In the genomic region with DNA sequence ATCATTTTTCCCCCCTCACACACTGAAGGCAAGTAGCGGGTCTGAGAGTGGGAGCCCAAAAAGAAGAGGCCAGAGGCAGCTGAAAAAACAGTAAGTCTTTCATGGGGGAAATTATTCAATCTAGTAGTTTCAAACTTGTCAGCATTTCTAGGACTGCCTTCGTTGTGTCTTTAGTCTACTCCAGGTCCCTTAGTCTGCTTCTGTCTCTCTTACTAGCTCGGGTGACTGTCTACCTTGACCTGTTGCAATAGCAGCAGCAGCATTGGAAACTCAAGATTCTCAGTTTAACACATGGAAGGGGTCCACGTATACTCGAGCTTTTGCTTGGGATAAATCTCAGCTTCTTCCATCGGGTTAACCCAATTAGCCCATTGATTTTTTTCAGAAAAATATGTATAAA, we compare ENCODE assay signal across 18 cellular contexts. TPM values are rescaled to one million over a fixed set of nuclear protein-coding genes. Genes with fewer than 3 reads are reported as not detected.
DNase-seq lines count a peak whose midpoint lies in the region; ATAC-seq, FAIRE-seq and TF ChIP-seq lines count a peak whose summit lies in the region.
"Had no signal": no experiment of that assay in that cellular context is flagged by ENCODE, and none has a peak within 500 bp of the region (broad histone marks: within the 10 kb centered on the region; RNA-seq: fewer than 3 reads in every experiment).

No MANE protein-coding gene starts in this region.

- CTCF ChIA-PET in CD4-positive, alpha-beta memory T cell (lab: Charles Lee; ENCODE audit: partially characterized antibody), result interaction anchor here (1.2 kb wide), 1 partner anchor 131 kb away, joined by 6 read pairs; no protein-coding TSS in a partner anchor
- CTCF ChIA-PET in HEK293 (lab: Yijun Ruan, JAX), result interaction anchor here (0.9 to 3.2 kb wide), 3 partner anchors 10 to 127 kb away, joined by 3 to 30 read pairs (median 3); no protein-coding TSS in a partner anchor
- CTCF ChIA-PET in K562 (lab: Yijun Ruan, JAX; ENCODE audit: low intra/inter-chr PET ratio), result no interaction called here

- H3K36me3 ChIP-seq in CD4-positive, alpha-beta memory T cell (ENCODE audit: insufficient read depth, low read length), result peaks cover 87% of the 10 kb centered on the region
- H3K36me3 ChIP-seq in HEK293 (ENCODE audit: control insufficient read depth in 2 of 2, insufficient read depth in 1 of 2, low read length in 2 of 2) (peaks cover 81 to 93% of the 10 kb centered on the region in 2 experiments), K562 (ENCODE audit: control insufficient read depth, insufficient read depth, low read length) (peaks cover 93% of the 10 kb centered on the region), spleen (peaks cover 7 to 100% (median 93%) of the 10 kb centered on the region in 6 donors)

- H3K27me3 ChIP-seq in CD4-positive, alpha-beta memory T cell (ENCODE audit: insufficient read depth, low read length), result no peaks in the 10 kb centered on the region
- no peaks in the 10 kb centered on the region for H3K27me3 ChIP-seq in K562 (ENCODE audit: control insufficient read depth in 2 of 2, insufficient read depth in 2 of 2, low read length in 2 of 2)
- no peaks in the 10 kb centered on the region for H3K27me3 ChIP-seq in spleen (replicated peaks in 1 of 7)
- H3K27me3 ChIP-seq: neutrophil, testis had no signal

- peak overlapping the region in 1 of 8 donors; percentile 30 for H3K4me3 Mint-ChIP-seq in CD4-positive, alpha-beta memory T cell
- no peak overlapping the region for H3K4me3 Mint-ChIP-seq in natural killer cell treated with Interleukin-12 subunit alpha and Interleukin-12 subunit beta and Interleukin-15 and Interleukin-18, amount 100 ng/mL, for 72 hours

- WGBS in K562 (ENCODE audit: insufficient coverage, low coverage, missing lambda C conversion rate), result 82% methylated on average over 6 of the region's 6 CpGs
- 87 to 95% (median 93%) methylated on average over 6 of the region's 6 CpGs for WGBS in spleen, 5 donors

- no peaks in the 10 kb centered on the region; the same call in 1 of the 2 replicates for H4K20me1 ChIP-seq in K562 (replicated peaks; ENCODE audit: control insufficient read depth, insufficient read depth, low read length)

- H3K9me3 ChIP-seq in CD4-positive, alpha-beta memory T cell (ENCODE audit: control insufficient read depth in 1 of 2, low read length in 2 of 2), result no peaks in the 10 kb centered on the region
- H3K9me3 ChIP-seq in HEK293 (ENCODE audit: control insufficient read depth, insufficient read depth, low read depth, low read length) (no peaks in the 10 kb centered on the region), K562 (replicated peaks; ENCODE audit: control insufficient read depth, insufficient read depth, low read depth, low read length) (no peaks in the 10 kb centered on the region), spleen (no peaks in the 10 kb centered on the region)
- H3K9me3 ChIP-seq: neutrophil, testis had no signal

- H3K27me3 Mint-ChIP-seq in CD4-positive, alpha-beta memory T cell, result no peaks in the 10 kb centered on the region
- H3K27me3 Mint-ChIP-seq in natural killer cell treated with Interleukin-12 subunit alpha and Interleukin-12 subunit beta and Interleukin-15 and Interleukin-18, amount 100 ng/mL, for 72 hours, result no peaks in the 10 kb centered on the region

- ATAC-seq in K562, result no peak
- no peak for ATAC-seq in natural killer cell treated with Interleukin-12 subunit alpha and Interleukin-12 subunit beta and Interleukin-15 and Interleukin-18, amount 100 ng/mL, for 72 hours

- H3K9me3 Mint-ChIP-seq in CD4-positive, alpha-beta memory T cell, result no peaks in the 10 kb centered on the region
- H3K9me3 Mint-ChIP-seq in natural killer cell treated with Interleukin-12 subunit alpha and Interleukin-12 subunit beta and Interleukin-15 and Interleukin-18, amount 100 ng/mL, for 72 hours, result no peaks in the 10 kb centered on the region

- TF ChIP-seq POLR2A in K562 (conservative IDR thresholded peaks at IDR 0.05) (no peak), spleen (IDR thresholded peaks at IDR 0.05) (no peak)

- FAIRE-seq in K562 (lab: Jason Lieb, UNC), result no peak
- FAIRE-seq: GM12891 had no signal

- no peak for TF ChIP-seq RAD21 in K562 (CRISPR knock-in tag; conservative IDR thresholded peaks at IDR 0.05 in 1 of 2, IDR thresholded peaks at IDR 0.05 in 1 of 2)

- peaks cover 73 to 94% of the 10 kb centered on the region in 2 donors for H3K36me3 Mint-ChIP-seq in CD4-positive, alpha-beta memory T cell
- H3K36me3 Mint-ChIP-seq in natural killer cell treated with Interleukin-12 subunit alpha and Interleukin-12 subunit beta and Interleukin-15 and Interleukin-18, amount 100 ng/mL, for 72 hours, result peaks cover 35% of the 10 kb centered on the region

- POLR2A ChIA-PET in CD4-positive, alpha-beta memory T cell (lab: Charles Lee; ENCODE audit: partially characterized antibody), result interaction anchor here (1.9 to 7.2 kb wide), 3 partner anchors 21 to 119 kb away, joined by 5 to 44 read pairs (median 9); no protein-coding TSS in a partner anchor
- POLR2A ChIA-PET in HEK293 (lab: Yijun Ruan, JAX), result no interaction called here
- POLR2A ChIA-PET in K562 (lab: Yijun Ruan, JAX), result interaction anchor here (0.6 to 3.4 kb wide), 6 partner anchors 8 to 141 kb away, joined by 3 to 11 read pairs (median 3); no protein-coding TSS in a partner anchor

- H3K9ac ChIP-seq in K562 (ENCODE audit: insufficient read depth in 1 of 2, low read depth in 2 of 2, low read length in 2 of 2), result no peak overlapping the region

- H3K79me2 ChIP-seq in K562 (ENCODE audit: control insufficient read depth, insufficient read depth, low read length), result peaks cover 31% of the 10 kb centered on the region

- no peak for TF ChIP-seq CTCF in HEK293 (tag by site-specific recombination; IDR thresholded peaks at IDR 0.05)
- no peak for TF ChIP-seq CTCF in K562 (IDR thresholded peaks at IDR 0.05 in 2 of 3, conservative IDR thresholded peaks at IDR 0.05 in 1 of 3; ENCODE audit: insufficient read depth in 2 of 3, low read depth in 1 of 3, low read length in 3 of 3)
- TF ChIP-seq CTCF in spleen (IDR thresholded peaks at IDR 0.05 in 8 of 11, conservative IDR thresholded peaks at IDR 0.05 in 3 of 11), result no peak

- H3K4me3 ChIP-seq in CD4-positive, alpha-beta memory T cell (ENCODE audit: low read length in 2 of 2), result no peak overlapping the region
- H3K4me3 ChIP-seq in HEK293 (ENCODE audit: low read depth, low read length) (no peak overlapping the region), K562 (no peak overlapping the region), spleen (no peak overlapping the region)
- H3K4me3 ChIP-seq: testis had no signal

- H3K4me1 Mint-ChIP-seq in CD4-positive, alpha-beta memory T cell, result peaks cover 33 to 73% (median 50%) of the 10 kb centered on the region in 4 donors
- peaks cover 17 to 28% of the 10 kb centered on the region in 2 donors for H3K4me1 Mint-ChIP-seq in natural killer cell treated with Interleukin-12 subunit alpha and Interleukin-12 subunit beta and Interleukin-15 and Interleukin-18, amount 100 ng/mL, for 72 hours (ENCODE audit: low read depth in 2 of 2)

- no peaks in the 10 kb centered on the region for H3K9me1 ChIP-seq in K562 (ENCODE audit: control insufficient read depth, insufficient read depth, low read length)

- peak overlapping the region; percentile 1 to 92 (median 64) for H3K27ac Mint-ChIP-seq in CD4-positive, alpha-beta memory T cell
- H3K27ac Mint-ChIP-seq in natural killer cell treated with Interleukin-12 subunit alpha and Interleukin-12 subunit beta and Interleukin-15 and Interleukin-18, amount 100 ng/mL, for 72 hours, result peak overlapping the region; percentile 49 to 86

- no peak for DNase-seq in CD4-positive, alpha-beta memory T cell
- no peak for DNase-seq in K562 (ENCODE audit: extremely low read depth in 1 of 4, low spot score in 3 of 4)
- DNase-seq in natural killer cell treated with Interleukin-12 subunit alpha and Interleukin-12 subunit beta and Interleukin-15 and Interleukin-18, amount 100 ng/mL, for 72 hours (ENCODE audit: low spot score), result no peak
- no peak for DNase-seq in activated effector memory CD4-positive, alpha-beta T cell treated with anti-CD3 and anti-CD28 coated beads, Interleukin-2, amount 50 U/mL, for 16 hours
- no peak for DNase-seq in SHP77 treated with DMSO at 0.1 percent for 48 hours (lab: John Stamatoyannopoulos, UW)
- DNase-seq in spleen, result no peak
- DNase-seq: activated CD4-positive, alpha-beta T cell treated with anti-CD3 and anti-CD28 coated beads for 1 hour; amygdala; GF-D8; kidney glomerular epithelial cell; NCI-H187; NCI-H524 treated with DMSO at 0.1 percent for 48 hours; SHP77; stimulated activated CD4-positive, alpha-beta T cell treated with anti-CD3 and anti-CD28 coated beads, Interleukin-4, amount 100 ng/mL, for 24 hours; testis had no signal

- H3K4me2 ChIP-seq in K562 (ENCODE audit: insufficient read depth, low read length), result no peak overlapping the region

- in situ Hi-C loops in K562 (cut with MboI), result no loop called here

- intact Hi-C loops in CD4-positive, alpha-beta memory T cell (cut with micrococcal nuclease), result loop anchor here (2.0 to 5.0 kb wide), 2 partner anchors 14 to 58 kb away; no protein-coding TSS in a partner anchor
- intact Hi-C loops in K562 (cut with micrococcal nuclease) (loop anchor here (5.0 kb wide), 1 partner anchor 48 kb away; no protein-coding TSS in a partner anchor), spleen (cut with DNase I; ENCODE audit: low total_unique reads) (no loop called here)

- H3K27ac ChIP-seq in CD4-positive, alpha-beta memory T cell (ENCODE audit: low read depth, low read length), result no peak overlapping the region
- H3K27ac ChIP-seq in HEK293 (ENCODE audit: extremely low read depth, low read depth, low read length) (no peak overlapping the region), K562 (ENCODE audit: extremely low read depth, low read depth, low read length) (no peak overlapping the region), spleen (peak overlapping the region in 1 of 8 donors; percentile 0)
- H3K27ac ChIP-seq: neutrophil, testis had no signal

- BruUV-seq in K562 (replicated peaks; lab: Mats Ljungman, UMichigan), result no TSS peak

- H2AFZ ChIP-seq in K562 (ENCODE audit: low read depth, low read length), result no peak overlapping the region

- H3K4me1 ChIP-seq in CD4-positive, alpha-beta memory T cell (ENCODE audit: insufficient read depth, low read length), result peaks cover 52% of the 10 kb centered on the region
- H3K4me1 ChIP-seq in HEK293 (ENCODE audit: control insufficient read depth, insufficient read depth, low read length) (no peaks in the 10 kb centered on the region), K562 (replicated peaks in 1 of 2; ENCODE audit: control insufficient read depth in 2 of 2, insufficient read depth in 2 of 2, low read length in 2 of 2) (no peaks in the 10 kb centered on the region), spleen (peaks cover under 1 to 96% (median 37%) of the 10 kb centered on the region in 6 donors)

- no peak for TF ChIP-seq EP300 in K562 (IDR thresholded peaks at IDR 0.05; ENCODE audit: low read length)

RNA-seq across cellular contexts. Expression of a gene that starts 28.9 kb away (rescaled TPM):
- total RNA-seq in CD4-positive, alpha-beta memory T cell, result 100 to 1,000 TPM; 340 to 351 TPM
- polyA plus RNA-seq in CD4-positive, alpha-beta memory T cell, result 100 to 1,000 TPM in 1 of 2 donors, 10 to 100 TPM in 1; 28.4 to 108 TPM
- total RNA-seq in K562 (2011; cell fraction: chromatin; rRNA removed; ENCODE audit: low replicate concordance), result 221 and 585 TPM in 2 replicates
- total RNA-seq in K562 (2011; cell fraction: nucleolus; rRNA removed), result 101 and 147 TPM in 2 replicates
- 282 and 390 TPM in 2 replicates for total RNA-seq in K562 (2011; cell fraction: nucleoplasm; rRNA removed)
- 38.9 and 47.3 TPM in 2 replicates for total RNA-seq in K562 (2014; rRNA removed)
- total RNA-seq in K562 (2014; rRNA removed; fragmentation: Illumina TruSeq; extraction: Trizol), result 59.0 and 66.0 TPM in 2 replicates
- total RNA-seq in K562 (2015; rRNA removed; fragmentation: Illumina TruSeq; extraction: Trizol), result 45.5 and 49.7 TPM in 2 replicates
- 57.8 and 61.9 TPM in 2 replicates for total RNA-seq in K562 (2021)
- polyA plus RNA-seq in K562 (2011; rRNA removed), result 56.2 and 63.4 TPM in 2 replicates
- polyA plus RNA-seq in K562 (2011; cell fraction: cytosol; rRNA removed), result 32.8 and 58.4 TPM in 2 replicates
- 192 and 194 TPM in 2 replicates for polyA plus RNA-seq in K562 (2011; cell fraction: nucleus; rRNA removed)
- 33.7 and 57.7 TPM in 2 replicates for polyA plus RNA-seq in K562 (2012)
- polyA plus RNA-seq in K562 (2014; fragmentation: Illumina TruSeq; extraction: Trizol), result 57.6 and 70.8 TPM in 2 replicates
- polyA plus RNA-seq in K562 (2014; fragmentation: Nextera tagmentation; extraction: Ambion mirVana), result 10 to 100 TPM; 50.0 to 53.6 TPM
- polyA plus RNA-seq in K562 (2014; rRNA removed), result 55.3 and 61.3 TPM in 2 replicates
- polyA minus RNA-seq in K562 (2011; rRNA and poly(A)+ RNA removed), result 167 and 232 TPM in 2 replicates
- polyA minus RNA-seq in K562 (2011; cell fraction: cytosol; rRNA and poly(A)+ RNA removed), result 39.1 and 51.9 TPM in 2 replicates
- 209 and 435 TPM in 2 replicates for polyA minus RNA-seq in K562 (2011; cell fraction: nucleus; rRNA and poly(A)+ RNA removed)
- 100 to 1,000 TPM; 177 to 180 TPM for total RNA-seq in natural killer cell treated with Interleukin-12 subunit alpha and Interleukin-12 subunit beta and Interleukin-15 and Interleukin-18, amount 100 ng/mL, for 72 hours
- 100 to 1,000 TPM; 160 to 232 (median 204) TPM for total RNA-seq in spleen
- 10 to 100 TPM; 37.3 to 44.0 (median 43.2) TPM for polyA plus RNA-seq in spleen
